18 cellular contexts compared by ENCODE assay signal in the genomic region with DNA sequence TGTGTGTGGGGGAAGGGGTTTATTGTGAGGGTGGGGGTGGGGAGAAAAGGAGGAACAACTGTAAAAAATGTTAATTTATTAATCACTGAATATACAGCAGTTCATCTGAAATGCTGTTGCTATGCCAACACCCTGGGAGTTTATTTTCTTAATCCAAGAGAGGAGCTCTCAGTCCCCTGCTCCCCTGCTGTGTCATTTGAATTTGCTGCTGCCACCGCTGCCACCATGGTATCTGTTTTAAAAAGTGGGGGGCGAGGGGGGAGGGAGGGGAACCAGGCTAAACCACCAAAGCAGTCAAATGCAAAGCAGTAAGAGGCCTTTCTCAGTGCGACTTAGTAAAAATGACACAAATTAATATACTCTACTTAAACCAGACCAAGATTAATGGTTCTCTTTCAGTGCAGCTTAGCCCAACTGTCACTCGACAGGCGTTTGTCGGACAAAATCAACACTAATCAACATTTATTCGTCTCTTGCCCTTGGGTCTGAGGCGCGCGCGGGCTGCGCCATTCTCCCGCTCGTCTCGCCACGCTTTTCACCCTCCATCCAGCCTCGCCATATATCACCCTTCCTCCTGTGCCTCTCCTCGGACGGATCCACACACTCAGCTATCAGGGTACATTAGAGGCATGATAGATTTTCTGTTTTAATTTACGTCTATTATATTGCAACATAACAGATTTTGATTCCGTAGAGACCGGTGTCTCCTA.
DNase-seq lines count a peak whose midpoint lies in the region; ATAC-seq, FAIRE-seq and TF ChIP-seq lines count a peak whose summit lies in the region.
"Had no signal": no experiment of that assay in that cellular context is flagged by ENCODE, and none has a peak within 500 bp of the region (broad histone marks: within the 10 kb centered on the region; RNA-seq: fewer than 3 reads in every experiment).

No MANE protein-coding gene starts in this region.

- TF ChIP-seq POLR2A in GM12892 (IDR thresholded peaks at IDR 0.05; ENCODE audit: low read depth, low read length) (no peak), adrenal gland (IDR thresholded peaks at IDR 0.05) (no peak)

- intact Hi-C loops in left ventricle myocardium inferior (cut with micrococcal nuclease) = no loop called here
- intact Hi-C loops in Right ventricle myocardium superior (cut with DNase I) = no loop called here
- intact Hi-C loops in adrenal gland (cut with DNase I) = no loop called here

- DNase-seq in left ventricle myocardium inferior (no peak), Right ventricle myocardium superior (no peak), nephron progenitor cell (no peak), GM12892 (ENCODE audit: insufficient read length) (no peak), adrenal gland (no peak), NCI-H128 (lab: John Stamatoyannopoulos, UW; ENCODE audit: unreplicated experiment) (no peak)
- DNase-seq in activated naive CD4-positive, alpha-beta T cell treated with anti-CD3 and anti-CD28 coated beads, Interleukin-2, amount 50 U/mL, for 72 hours (ENCODE audit: low spot score in 2 of 2) = no peak
- DNase-seq: activated CD4-positive, alpha-beta memory T cell treated with anti-CD3 and anti-CD28 coated beads for 36 hours; activated naive CD8-positive, alpha-beta T cell treated with anti-CD3 and anti-CD28 coated beads for 36 hours; activated T-cell treated with anti-CD3 and anti-CD28 coated beads, Interleukin-2, amount 50 U/mL, for 4 hours; central memory CD4-positive, alpha-beta T cell; PC-3 had no signal

- no peak for TF ChIP-seq CTCF in left ventricle myocardium inferior (IDR thresholded peaks at IDR 0.05; ENCODE audit: borderline replicate concordance)
- TF ChIP-seq CTCF in nephron progenitor cell (IDR thresholded peaks at IDR 0.05) = no peak
- no peak for TF ChIP-seq CTCF in adrenal gland (IDR thresholded peaks at IDR 0.05)

- no peak for ATAC-seq in Right ventricle myocardium superior (ENCODE audit: poor library complexity)
- no peak for ATAC-seq in activated naive CD4-positive, alpha-beta T cell treated with anti-CD3 and anti-CD28 coated beads, Interleukin-2, amount 50 U/mL, for 72 hours
- ATAC-seq: activated T-cell treated with anti-CD3 and anti-CD28 coated beads, Interleukin-2, amount 50 U/mL, for 4 hours; PC-3; stimulated activated effector memory CD8-positive, alpha-beta T cell treated with anti-CD3 and anti-CD28 coated beads, Interleukin-12 subunit alpha, Interleukin-12 subunit beta, amount 100 ng/mL, for 72 hours had no signal

- peaks cover 5% of the 10 kb centered on the region for H3K36me3 ChIP-seq in left ventricle myocardium inferior
- H3K36me3 ChIP-seq in duodenal mucosa (ENCODE audit: control insufficient read depth in 1 of 2, insufficient read depth in 2 of 2, low read length in 2 of 2) = no peaks in the 10 kb centered on the region
- H3K36me3 ChIP-seq in adrenal gland (replicated peaks in 1 of 2) = no peaks in the 10 kb centered on the region
- H3K36me3 ChIP-seq: HAP-1 had no signal

- no peak for FAIRE-seq in GM12892 (lab: Jason Lieb, UNC)
- FAIRE-seq: endothelial cell of umbilical vein, frontal cortex had no signal

- H3K4me3 ChIP-seq in left ventricle myocardium inferior = no peak overlapping the region
- H3K4me3 ChIP-seq in duodenal mucosa (ENCODE audit: low read depth in 1 of 2, low read length in 2 of 2) = no peak overlapping the region
- H3K4me3 ChIP-seq in adrenal gland = no peak overlapping the region
- H3K4me3 ChIP-seq: HAP-1, smooth muscle cell had no signal

- no peak overlapping the region for H3K9ac ChIP-seq in duodenal mucosa (ENCODE audit: low read depth in 1 of 2, low read length in 2 of 2)

- peaks cover 99% of the 10 kb centered on the region for H3K4me1 ChIP-seq in left ventricle myocardium inferior
- peaks cover 72 to 78% of the 10 kb centered on the region in 2 donors for H3K4me1 ChIP-seq in duodenal mucosa (ENCODE audit: control insufficient read depth in 1 of 2, insufficient read depth in 2 of 2, low read length in 2 of 2)
- H3K4me1 ChIP-seq in adrenal gland (replicated peaks in 1 of 2) = peaks cover 23 to 58% of the 10 kb centered on the region in 2 donors
- H3K4me1 ChIP-seq: HAP-1 had no signal

- H3K27ac ChIP-seq in left ventricle myocardium inferior (replicated peaks) = peak overlapping the region; percentile 93
- peak overlapping the region; percentile 28 for H3K27ac ChIP-seq in duodenal mucosa (ENCODE audit: low read depth, low read length)
- peak overlapping the region in 2 of 5 donors; percentile 7 to 32 for H3K27ac ChIP-seq in adrenal gland

- peaks cover 94% of the 10 kb centered on the region for H3K4me1 Mint-ChIP-seq in nephron progenitor cell
- H3K4me1 Mint-ChIP-seq: activated naive CD8-positive, alpha-beta T cell treated with anti-CD3 and anti-CD28 coated beads for 36 hours; stimulated activated effector memory CD8-positive, alpha-beta T cell treated with anti-CD3 and anti-CD28 coated beads, Interleukin-12 subunit alpha, Interleukin-12 subunit beta, amount 100 ng/mL, for 72 hours had no signal

- peak overlapping the region; percentile 93 for H3K27ac Mint-ChIP-seq in nephron progenitor cell
- H3K27ac Mint-ChIP-seq in activated naive CD4-positive, alpha-beta T cell treated with anti-CD3 and anti-CD28 coated beads, Interleukin-2, amount 50 U/mL, for 72 hours = no peak overlapping the region
- H3K27ac Mint-ChIP-seq: activated CD4-positive, alpha-beta memory T cell treated with anti-CD3 and anti-CD28 coated beads for 36 hours; activated naive CD8-positive, alpha-beta T cell treated with anti-CD3 and anti-CD28 coated beads for 36 hours; stimulated activated effector memory CD8-positive, alpha-beta T cell treated with anti-CD3 and anti-CD28 coated beads, Interleukin-12 subunit alpha, Interleukin-12 subunit beta, amount 100 ng/mL, for 72 hours had no signal

- peak overlapping the region; percentile 62 for H3K4me3 Mint-ChIP-seq in nephron progenitor cell
- H3K4me3 Mint-ChIP-seq: activated CD4-positive, alpha-beta memory T cell treated with anti-CD3 and anti-CD28 coated beads for 36 hours; activated naive CD8-positive, alpha-beta T cell treated with anti-CD3 and anti-CD28 coated beads for 36 hours; activated T-cell treated with anti-CD3 and anti-CD28 coated beads, Interleukin-2, amount 50 U/mL, for 4 hours; stimulated activated effector memory CD8-positive, alpha-beta T cell treated with anti-CD3 and anti-CD28 coated beads, Interleukin-12 subunit alpha, Interleukin-12 subunit beta, amount 100 ng/mL, for 72 hours had no signal

- no peaks in the 10 kb centered on the region for H3K27me3 Mint-ChIP-seq in nephron progenitor cell (ENCODE audit: low read depth, poor library complexity)
- H3K27me3 Mint-ChIP-seq: activated CD4-positive, alpha-beta memory T cell treated with anti-CD3 and anti-CD28 coated beads for 36 hours had no signal

- H3K9me3 ChIP-seq in left ventricle myocardium inferior (replicated peaks) = no peaks in the 10 kb centered on the region
- no peaks in the 10 kb centered on the region for H3K9me3 ChIP-seq in duodenal mucosa (ENCODE audit: control insufficient read depth in 1 of 2, low read length in 2 of 2)
- H3K9me3 ChIP-seq in adrenal gland (replicated peaks in 1 of 3) = no peaks in the 10 kb centered on the region
- H3K9me3 ChIP-seq: HAP-1 had no signal

- peaks cover 47% of the 10 kb centered on the region for H3K36me3 Mint-ChIP-seq in nephron progenitor cell (ENCODE audit: low read depth)
- H3K36me3 Mint-ChIP-seq in activated naive CD4-positive, alpha-beta T cell treated with anti-CD3 and anti-CD28 coated beads, Interleukin-2, amount 50 U/mL, for 72 hours = no peaks in the 10 kb centered on the region
- H3K36me3 Mint-ChIP-seq: activated CD4-positive, alpha-beta memory T cell treated with anti-CD3 and anti-CD28 coated beads for 36 hours; activated naive CD8-positive, alpha-beta T cell treated with anti-CD3 and anti-CD28 coated beads for 36 hours; stimulated activated effector memory CD8-positive, alpha-beta T cell treated with anti-CD3 and anti-CD28 coated beads, Interleukin-12 subunit alpha, Interleukin-12 subunit beta, amount 100 ng/mL, for 72 hours had no signal

- H3K27me3 ChIP-seq in left ventricle myocardium inferior (ENCODE audit: low read depth) (no peaks in the 10 kb centered on the region), duodenal mucosa (ENCODE audit: control insufficient read depth in 1 of 2, insufficient read depth in 2 of 2, low read length in 2 of 2) (no peaks in the 10 kb centered on the region), adrenal gland (no peaks in the 10 kb centered on the region)

- 88 to 95% (median 92%) methylated on average over 22 of the region's 22 CpGs for WGBS in adrenal gland, 4 donors

- no peaks in the 10 kb centered on the region for H3K9me3 Mint-ChIP-seq in nephron progenitor cell
- H3K9me3 Mint-ChIP-seq in activated naive CD4-positive, alpha-beta T cell treated with anti-CD3 and anti-CD28 coated beads, Interleukin-2, amount 50 U/mL, for 72 hours = no peaks in the 10 kb centered on the region
- H3K9me3 Mint-ChIP-seq: activated CD4-positive, alpha-beta memory T cell treated with anti-CD3 and anti-CD28 coated beads for 36 hours; activated naive CD8-positive, alpha-beta T cell treated with anti-CD3 and anti-CD28 coated beads for 36 hours; activated T-cell treated with anti-CD3 and anti-CD28 coated beads, Interleukin-2, amount 50 U/mL, for 4 hours; stimulated activated effector memory CD8-positive, alpha-beta T cell treated with anti-CD3 and anti-CD28 coated beads, Interleukin-12 subunit alpha, Interleukin-12 subunit beta, amount 100 ng/mL, for 72 hours had no signal
